ENCODE assay signal across 24 cellular contexts in the genomic region with DNA sequence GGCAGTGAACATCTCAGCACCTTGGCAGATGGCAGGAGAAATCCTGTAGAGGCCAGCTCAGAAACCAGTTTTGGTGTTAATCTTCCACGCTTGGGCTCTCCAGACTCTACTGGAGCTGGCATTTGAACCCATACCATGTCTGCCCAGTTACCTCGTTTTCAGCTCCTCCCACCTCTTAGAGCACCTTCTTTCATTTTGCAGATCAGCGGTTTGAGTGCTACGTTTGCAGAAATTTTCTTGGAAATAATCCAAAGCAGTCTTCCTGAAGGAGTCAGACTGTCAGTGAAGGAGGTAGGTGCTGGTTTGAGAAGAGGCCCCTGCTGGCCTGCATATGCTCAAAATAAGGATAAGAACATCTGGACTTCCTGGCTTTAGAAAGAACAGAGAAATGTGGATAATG.
"Had no signal": no experiment of that assay in that cellular context is flagged by ENCODE, and none has a peak within 500 bp of the region (broad histone marks: within the 10 kb centered on the region; RNA-seq: fewer than 3 reads in every experiment).

No MANE protein-coding gene starts in this region.

- FAIRE-seq: astrocyte, endothelial cell of umbilical vein had no signal

- H3K9me3 Mint-ChIP-seq: activated naive CD4-positive, alpha-beta T cell treated with anti-CD3 and anti-CD28 coated beads for 36 hours; activated naive CD8-positive, alpha-beta T cell treated with anti-CD3 and anti-CD28 coated beads, Interleukin-2, amount 10 ng/mL, durations not matched to agents 7 days and 5 days; naive thymus-derived CD8-positive, alpha-beta T cell; neural progenitor cell had no signal

- DNase-seq: activated CD4-positive, alpha-beta T cell treated with anti-CD3 and anti-CD28 coated beads for 48 hours; activated CD4-positive, alpha-beta T cell treated with anti-CD3 and anti-CD28 coated beads, Interleukin-2, amount 50 U/mL, for 48 hours; activated CD8-positive, alpha-beta memory T cell treated with anti-CD3 and anti-CD28 coated beads for 24 hours; activated effector memory CD4-positive, alpha-beta T cell treated with Interleukin-2 at 50 U/mL for 16 hours; activated naive CD4-positive, alpha-beta T cell treated with anti-CD3 and anti-CD28 coated beads for 36 hours; activated naive CD8-positive, alpha-beta T cell treated with anti-CD3 and anti-CD28 coated beads, Interleukin-2, amount 10 ng/mL, durations not matched to agents 7 days and 5 days; amniotic stem cell; brain microvascular endothelial cell; cortex of kidney; head of caudate nucleus; left lung; lower lobe of right lung; mesenchymal stem cell; naive thymus-derived CD8-positive, alpha-beta T cell; occipital lobe; stimulated activated CD4-positive, alpha-beta T cell treated with anti-CD3 and anti-CD28 coated beads, Interleukin-15, amount 100 ng/mL, for 24 hours; stimulated activated CD4-positive, alpha-beta T cell treated with anti-CD3 and anti-CD28 coated beads, Interleukin-2, amount 100 ng/mL, for 24 hours; stimulated activated naive CD4-positive, alpha-beta T cell; T1000; WERI-Rb-1 had no signal

- ATAC-seq: activated CD4-positive, CD25-positive, alpha-beta regulatory T cell treated with anti-CD3 and anti-CD28 coated beads, Interleukin-2, amount 50 U/mL, for 24 hours; left lung; lower lobe of right lung; naive thymus-derived CD8-positive, alpha-beta T cell had no signal

- H3K27ac Mint-ChIP-seq: activated naive CD4-positive, alpha-beta T cell treated with anti-CD3 and anti-CD28 coated beads for 36 hours; activated naive CD8-positive, alpha-beta T cell treated with anti-CD3 and anti-CD28 coated beads, Interleukin-2, amount 10 ng/mL, durations not matched to agents 7 days and 5 days; neural progenitor cell had no signal
